Comparison of ENCODE assay signal across 8 cellular contexts in genomic region chr2:74834234-74834805, GRCh38. TPM values are rescaled to one million over a fixed set of nuclear protein-coding genes. Genes with fewer than 3 reads are reported as not detected.
DNase-seq lines count a peak whose midpoint lies in the region; ATAC-seq and TF ChIP-seq lines count a peak whose summit lies in the region.
"Not testable (repeated sequence)": the region's sequence is repeated elsewhere in the genome, so short reads cannot be mapped to it uniquely, and the experiment has no call there.

No MANE protein-coding gene starts in this region.

- peaks cover 35% of the 10 kb centered on the region for H3K36me3 Mint-ChIP-seq in stimulated activated effector memory CD8-positive, alpha-beta T cell treated with anti-CD3 and anti-CD28 coated beads, Interleukin-12 subunit alpha, Interleukin-12 subunit beta, amount 100 ng/mL, for 72 hours

- H3K4me3 ChIP-seq in SJSA1 = peak overlapping the region; percentile 68
- peak overlapping the region; percentile 78 to 83 (median 81) for H3K4me3 ChIP-seq in fibroblast of lung (replicated peaks in 1 of 4; ENCODE audit: control extremely low read depth in 1 of 4, insufficient read depth in 1 of 4, low read depth in 3 of 4, low read length in 4 of 4)
- H3K4me3 ChIP-seq in mucosa of stomach (ENCODE audit: low read length) = peak overlapping the region; percentile 23

- H3K9me3 ChIP-seq in SJSA1 (replicated peaks); fibroblast of lung (ENCODE audit: control insufficient read depth, insufficient read depth, low read depth, low read length); mucosa of stomach (ENCODE audit: control insufficient read depth, low read length): not testable (repeated sequence)

- peak; percentile 19 for DNase-seq in DMS79 (lab: John Stamatoyannopoulos, UW)
- peak; percentile 48 to 60 for DNase-seq in SJSA1 (ENCODE audit: low read depth in 1 of 2, low spot score in 2 of 2)
- peak; percentile 54 for DNase-seq in activated naive CD4-positive, alpha-beta T cell treated with anti-CD3 and anti-CD28 coated beads, Interleukin-2, amount 50 U/mL, for 16 hours
- peak; percentile 14 to 39 for DNase-seq in fibroblast of lung (ENCODE audit: low read depth in 2 of 2)
- peak; percentile 20 to 83 for DNase-seq in stimulated activated effector memory CD8-positive, alpha-beta T cell treated with anti-CD3 and anti-CD28 coated beads, Interleukin-12 subunit alpha, Interleukin-12 subunit beta, amount 100 ng/mL, for 72 hours (ENCODE audit: low spot score in 2 of 2)

- peak overlapping the region; percentile 77 for H3K4me3 Mint-ChIP-seq in stimulated activated effector memory CD8-positive, alpha-beta T cell treated with anti-CD3 and anti-CD28 coated beads, Interleukin-12 subunit alpha, Interleukin-12 subunit beta, amount 100 ng/mL, for 72 hours

- H2AFZ ChIP-seq in fibroblast of lung (ENCODE audit: low read length) = peak overlapping the region; percentile 65

- H3K27me3 ChIP-seq in SJSA1 (replicated peaks); fibroblast of lung (ENCODE audit: control insufficient read depth, insufficient read depth, low read length); mucosa of stomach (ENCODE audit: control insufficient read depth, insufficient read depth, low read length): not testable (repeated sequence)

- H4K20me1 ChIP-seq in fibroblast of lung (ENCODE audit: control insufficient read depth, extremely low read depth, insufficient read depth, low read length) = not testable (repeated sequence)

- peaks cover 31% of the 10 kb centered on the region for H3K79me2 ChIP-seq in fibroblast of lung (ENCODE audit: control insufficient read depth, insufficient read depth, low read length)

- H3K9ac ChIP-seq in fibroblast of lung (ENCODE audit: insufficient read depth, low read length) (peak overlapping the region; percentile 83), mucosa of stomach (ENCODE audit: low read length) (peak overlapping the region; percentile 74)

- ATAC-seq in GM21723 (IDR thresholded peaks at IDR 0.05; ENCODE audit: unreplicated experiment) (peak; percentile 7), HG03460 (IDR thresholded peaks at IDR 0.05; ENCODE audit: unreplicated experiment) (peak; percentile 23)
- ATAC-seq in stimulated activated effector memory CD8-positive, alpha-beta T cell treated with anti-CD3 and anti-CD28 coated beads, Interleukin-12 subunit alpha, Interleukin-12 subunit beta, amount 100 ng/mL, for 72 hours = peak; percentile 11

- TF ChIP-seq CTCF in fibroblast of lung (conservative IDR thresholded peaks at IDR 0.05 in 1 of 2, IDR thresholded peaks at IDR 0.05 in 1 of 2; ENCODE audit: low read depth in 1 of 2, low read length in 2 of 2) = not testable (repeated sequence)

- H3K9me3 Mint-ChIP-seq in stimulated activated effector memory CD8-positive, alpha-beta T cell treated with anti-CD3 and anti-CD28 coated beads, Interleukin-12 subunit alpha, Interleukin-12 subunit beta, amount 100 ng/mL, for 72 hours = not testable (repeated sequence)

- H3K27ac Mint-ChIP-seq in stimulated activated effector memory CD8-positive, alpha-beta T cell treated with anti-CD3 and anti-CD28 coated beads, Interleukin-12 subunit alpha, Interleukin-12 subunit beta, amount 100 ng/mL, for 72 hours = peak overlapping the region; percentile 75

- 0 out of 2 replicates have a peak overlapping the region, but pooled peaks have one; percentile 1 for H3K27ac ChIP-seq in SJSA1
- peak overlapping the region; percentile 82 for H3K27ac ChIP-seq in fibroblast of lung (ENCODE audit: insufficient read depth, low read length)

- peaks cover 55% of the 10 kb centered on the region for H3K4me1 Mint-ChIP-seq in stimulated activated effector memory CD8-positive, alpha-beta T cell treated with anti-CD3 and anti-CD28 coated beads, Interleukin-12 subunit alpha, Interleukin-12 subunit beta, amount 100 ng/mL, for 72 hours

- H3K36me3 ChIP-seq in SJSA1; fibroblast of lung (ENCODE audit: control insufficient read depth, insufficient read depth, low read length); mucosa of stomach (ENCODE audit: control insufficient read depth, insufficient read depth, low read length): not testable (repeated sequence)

- H3K4me1 ChIP-seq in SJSA1 (replicated peaks) (peaks cover 24% of the 10 kb centered on the region), mucosa of stomach (ENCODE audit: control insufficient read depth, insufficient read depth, low read length) (peaks cover 18% of the 10 kb centered on the region)
- H3K4me1 ChIP-seq in fibroblast of lung (ENCODE audit: control insufficient read depth, extremely low read depth, insufficient read depth, low read length) = not testable (repeated sequence)

- peak overlapping the region; percentile 78 for H3K4me2 ChIP-seq in fibroblast of lung (ENCODE audit: extremely low read depth, insufficient read depth, low read length)

RNA-seq across cellular contexts. Expression of gene HK2, which starts 0.4 kb away (rescaled TPM):
- 5.0 and 7.1 TPM in 2 replicates for total RNA-seq in SJSA1 (2014; rRNA removed; shearing (Covaris generic))
- total RNA-seq in fibroblast of lung = 13.1 and 19.3 TPM in 2 replicates
- polyA plus RNA-seq in fibroblast of lung = 15.7 and 18.3 TPM in 2 replicates
- 14.2 and 17.2 TPM in 2 replicates for polyA plus RNA-seq in fibroblast of lung (2012)
- polyA minus RNA-seq in fibroblast of lung (ENCODE audit: low replicate concordance) = 22.5 and 41.2 TPM in 2 replicates

Comparison
In these comparisons a context has a peak if more than half of its experiments do, and no peak if none do; other contexts are left out.
1. Peak in every context shown above with its lines: DNase-seq, ATAC-seq, H3K4me3 ChIP-seq and H3K27ac ChIP-seq.
2. H3K4me3 ChIP-seq: peak in every context shown above with its lines; median percentile 81 in fibroblast of lung; 68 in SJSA1; 23 in mucosa of stomach.